ENCODE assay signal across 22 cellular contexts in the genomic region with DNA sequence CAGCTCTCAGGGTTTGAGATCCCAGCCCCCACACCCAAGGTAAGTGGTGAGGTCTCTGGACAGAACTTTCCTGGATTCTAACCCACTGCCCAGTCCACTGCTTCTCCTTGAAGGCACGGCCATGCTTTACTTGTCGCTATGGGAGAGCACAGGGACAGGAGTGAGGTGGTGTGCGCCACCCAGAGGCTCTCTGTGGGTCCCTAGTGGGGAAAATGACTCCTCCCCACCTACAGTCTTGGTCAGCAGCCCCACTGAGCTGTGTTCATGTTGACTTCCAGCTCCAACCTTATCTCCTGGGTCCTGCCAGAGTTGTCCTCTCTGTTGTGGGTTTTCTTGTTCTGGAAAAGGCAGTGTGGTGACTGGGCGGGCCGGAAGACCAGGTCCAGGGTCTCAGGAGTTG. TPM values are rescaled to one million over a fixed set of nuclear protein-coding genes. Genes with fewer than 3 reads are reported as not detected.
DNase-seq lines count a peak whose midpoint lies in the region; ATAC-seq, FAIRE-seq and TF ChIP-seq lines count a peak whose summit lies in the region.
"Had no signal": no experiment of that assay in that cellular context is flagged by ENCODE, and none has a peak within 500 bp of the region (broad histone marks: within the 10 kb centered on the region; RNA-seq: fewer than 3 reads in every experiment).

No MANE protein-coding gene starts in this region.

- peak; percentile 31; the same call in 1 of the 2 replicates for TF ChIP-seq RAD21 in GM12878 (IDR thresholded peaks at IDR 0.05; ENCODE audit: insufficient read depth, low read depth, low read length)

- H3K4me3 ChIP-seq in AG09309 (ENCODE audit: control insufficient read depth, low read depth, low read length) (no peak overlapping the region), Loucy (ENCODE audit: low read length, poor library complexity, severe bottlenecking) (no peak overlapping the region), GM12878 (no peak overlapping the region)
- H3K4me3 ChIP-seq: colonic mucosa, Peyer's patch, sigmoid colon, SJSA1, testis had no signal

- H3K9ac ChIP-seq in Loucy (ENCODE audit: low read depth, low read length, poor library complexity, severe bottlenecking) (no peak overlapping the region), GM12878 (ENCODE audit: control insufficient read depth, insufficient read depth, low read length) (no peak overlapping the region)

- intact Hi-C loops in GM12878 (cut with micrococcal nuclease; ENCODE audit: unreplicated experiment): no loop called here

- H3K4me1 Mint-ChIP-seq in endothelial cell (ENCODE audit: unreplicated experiment) (peaks cover 24% of the 10 kb centered on the region), T-cell (peaks cover 76 to 84% (median 78%) of the 10 kb centered on the region in 3 donors)

- H3F3A ChIP-seq in Loucy (ENCODE audit: low read depth): no peaks in the 10 kb centered on the region

- H3K27me3 ChIP-seq in Loucy (ENCODE audit: insufficient read depth, low read length, poor library complexity, severe bottlenecking) (no peaks in the 10 kb centered on the region), GM12878 (replicated peaks in 1 of 2; ENCODE audit: control insufficient read depth in 2 of 2, insufficient read depth in 2 of 2, low read length in 1 of 2) (no peaks in the 10 kb centered on the region)
- H3K27me3 ChIP-seq: brain microvascular endothelial cell, colonic mucosa, Peyer's patch, sigmoid colon, SJSA1, testis had no signal

- H3K9me3 ChIP-seq in Loucy (ENCODE audit: insufficient read depth, low read depth, low read length) (no peaks in the 10 kb centered on the region), GM12878 (replicated peaks; ENCODE audit: control insufficient read depth, insufficient read depth, low read length) (peaks cover 7% of the 10 kb centered on the region; the same call in 2 of the 3 replicates)
- H3K9me3 ChIP-seq: colonic mucosa, Peyer's patch, sigmoid colon, SJSA1, testis had no signal

- H3K36me3 Mint-ChIP-seq in endothelial cell (ENCODE audit: low read depth, unreplicated experiment): peaks cover 21% of the 10 kb centered on the region
- H3K36me3 Mint-ChIP-seq in T-cell: peaks cover 14% of the 10 kb centered on the region

- peaks cover 100% of the 10 kb centered on the region for H3K79me2 ChIP-seq in Loucy (ENCODE audit: insufficient read depth, low read length)
- peaks cover 96% of the 10 kb centered on the region for H3K79me2 ChIP-seq in GM12878 (ENCODE audit: control insufficient read depth, insufficient read depth, low read length)

- H3K36me3 ChIP-seq in Loucy (ENCODE audit: insufficient read depth, low read length): peaks cover 19% of the 10 kb centered on the region; the same call in 1 of the 2 replicates
- H3K36me3 ChIP-seq in GM12878 (ENCODE audit: control insufficient read depth in 2 of 2, insufficient read depth in 2 of 2, low read length in 1 of 2): peaks cover 13 to 28% of the 10 kb centered on the region in 2 experiments
- H3K36me3 ChIP-seq: brain microvascular endothelial cell, colonic mucosa, Peyer's patch, sigmoid colon, SJSA1 had no signal

- no TSS peak for BruUV-seq in GM12878 (replicated peaks; lab: Mats Ljungman, UMichigan)

- FAIRE-seq in GM12878 (lab: Jason Lieb, UNC): no peak

- DNase-seq in AG09309 (ENCODE audit: low read depth) (no peak), GM10248 (ENCODE audit: extremely low spot score) (no peak), GM12878 (ENCODE audit: low read depth, low spot score) (no peak), endothelial cell (ENCODE audit: low spot score) (no peak), NCI-H187 (lab: John Stamatoyannopoulos, UW) (no peak), T-cell (no peak)
- DNase-seq: activated CD4-positive, CD25-positive, alpha-beta regulatory T cell; brain microvascular endothelial cell; CD8-positive, alpha-beta T cell; colonic mucosa; HFFc6; MM.1S; NCI-H774; Peyer's patch; sigmoid colon; testis had no signal

- no peak for TF ChIP-seq POLR2A in GM12878 (IDR thresholded peaks at IDR 0.05; ENCODE audit: low read depth, low read length)

- WGBS in GM12878 (ENCODE audit: insufficient coverage, insufficient replicate concordance, low lambda C conversion rate, missing lambda C conversion rate): 85% methylated on average over 5 of the region's 5 CpGs

- no peak overlapping the region for H3K27ac Mint-ChIP-seq in endothelial cell (ENCODE audit: unreplicated experiment)
- H3K27ac Mint-ChIP-seq in T-cell: no peak overlapping the region
- H3K27ac Mint-ChIP-seq: CD8-positive, alpha-beta T cell; HFFc6; mesothelial cell of epicardium; natural killer cell treated with Interleukin-12 subunit alpha and Interleukin-12 subunit beta and Interleukin-15 and Interleukin-18, amount 100 ng/mL, for 72 hours; T-helper 2 cell treated with Interferon-gamma antibody and Interleukin-4, amounts not matched to agents 5 μg/mL and 100 μg/mL, for 36 hours had no signal

- H3K4me3 Mint-ChIP-seq in endothelial cell (ENCODE audit: unreplicated experiment) (no peak overlapping the region), T-cell (no peak overlapping the region)
- H3K4me3 Mint-ChIP-seq: CD8-positive, alpha-beta T cell; HFFc6; mesothelial cell of epicardium; natural killer cell treated with Interleukin-12 subunit alpha and Interleukin-12 subunit beta and Interleukin-15 and Interleukin-18, amount 100 ng/mL, for 72 hours; T-helper 2 cell treated with Interferon-gamma antibody and Interleukin-4, amounts not matched to agents 5 μg/mL and 100 μg/mL, for 36 hours had no signal

- H3K4me1 ChIP-seq in Loucy (ENCODE audit: insufficient read depth, low read length, poor library complexity, severe bottlenecking): peaks cover 62% of the 10 kb centered on the region
- peaks cover 33% of the 10 kb centered on the region for H3K4me1 ChIP-seq in GM12878 (ENCODE audit: control insufficient read depth, insufficient read depth, low read length)

- H4K20me1 ChIP-seq in Loucy (ENCODE audit: insufficient read depth, low read length, poor library complexity, severe bottlenecking) (peaks cover 98% of the 10 kb centered on the region), GM12878 (ENCODE audit: control insufficient read depth, insufficient read depth) (peaks cover 29% of the 10 kb centered on the region)

- H3K27ac ChIP-seq in GM12878 (ENCODE audit: control insufficient read depth, insufficient read depth): no peak overlapping the region
- H3K27ac ChIP-seq: brain microvascular endothelial cell, colonic mucosa, Peyer's patch, sigmoid colon, SJSA1, testis had no signal

- H3K4me2 ChIP-seq in Loucy (ENCODE audit: low read depth, low read length, poor library complexity, severe bottlenecking): peak overlapping the region; percentile 27
- H3K4me2 ChIP-seq in GM12878 (ENCODE audit: control insufficient read depth, insufficient read depth): peak overlapping the region; percentile 48

- CTCF ChIA-PET in GM10248 (lab: Yijun Ruan, JAX) (interaction anchor here (0.8 to 2.2 kb wide), 12 partner anchors 9 to 168 kb away, joined by 3 to 11 read pairs (median 4); partner anchors contain the start of gene STAMBP), GM12878 (lab: Yijun Ruan, JAX) (interaction anchor here (0.6 to 4.3 kb wide), 36 partner anchors 8 to 402 kb away, joined by 3 to 40 read pairs (median 4); partner anchors contain the start of genes DGUOK and STAMBP), T-cell (lab: Charles Lee) (interaction anchor here in 1 of 2 donors (1.8 kb wide), 1 partner anchor 156 kb away, joined by 4 read pairs; no protein-coding TSS in a partner anchor)

- H3K27me3 Mint-ChIP-seq in endothelial cell (ENCODE audit: unreplicated experiment): peaks cover 9% of the 10 kb centered on the region
- no peaks in the 10 kb centered on the region for H3K27me3 Mint-ChIP-seq in T-cell
- H3K27me3 Mint-ChIP-seq: natural killer cell treated with Interleukin-12 subunit alpha and Interleukin-12 subunit beta and Interleukin-15 and Interleukin-18, amount 100 ng/mL, for 72 hours had no signal

- TF ChIP-seq CTCF in AG09309 (IDR thresholded peaks at IDR 0.05; ENCODE audit: control insufficient read depth, insufficient read depth, low read depth, low read length, missing control alignments) (peak; percentile 7), GM10248 (IDR thresholded peaks at IDR 0.05; ENCODE audit: control extremely low read depth, extremely low read depth, low read depth, missing control alignments) (peak; percentile 32), Loucy (conservative IDR thresholded peaks at IDR 0.05; ENCODE audit: low read length) (peak; percentile 61), GM12878 (IDR thresholded peaks at IDR 0.05 in 2 of 3, conservative IDR thresholded peaks at IDR 0.05 in 1 of 3; ENCODE audit: control insufficient read depth in 2 of 3, extremely low read depth in 1 of 3, insufficient read depth in 1 of 3, low read depth in 3 of 3, low read length in 3 of 3) (peak; percentile 24 to 55 (median 47); a peak in 4 of 6 replicates), endothelial cell (IDR thresholded peaks at IDR 0.05; ENCODE audit: unreplicated experiment) (no peak)

- H3K9me3 Mint-ChIP-seq in endothelial cell (ENCODE audit: unreplicated experiment) (no peaks in the 10 kb centered on the region), T-cell (peaks cover 0 to 4% (median 3%) of the 10 kb centered on the region in 3 donors)
- H3K9me3 Mint-ChIP-seq: HFFc6; mesothelial cell of epicardium; natural killer cell treated with Interleukin-12 subunit alpha and Interleukin-12 subunit beta and Interleukin-15 and Interleukin-18, amount 100 ng/mL, for 72 hours had no signal

- TF ChIP-seq EP300 in GM12878 (IDR thresholded peaks at IDR 0.05; ENCODE audit: borderline replicate concordance in 1 of 2, control insufficient read depth in 1 of 2, low read depth in 2 of 2, low read length in 2 of 2): no peak

- ATAC-seq in GM12878: peak; percentile 76
- no peak for ATAC-seq in GM21737 (IDR thresholded peaks at IDR 0.05; ENCODE audit: unreplicated experiment)
- ATAC-seq in T-cell (replicated peaks in 1 of 4): no peak
- ATAC-seq: CD8-positive, alpha-beta T cell; natural killer cell treated with Interleukin-12 subunit alpha and Interleukin-12 subunit beta and Interleukin-15 and Interleukin-18, amount 100 ng/mL, for 72 hours had no signal

- in situ Hi-C loops in GM12878 (cut with MboI): no loop called here

- SMC1A ChIA-PET in GM12878 (lab: Charles Lee; ENCODE audit: uncharacterized antibody, unreplicated experiment): interaction anchor here (0.6 to 3.7 kb wide), 22 partner anchors 8 to 172 kb away, joined by 3 to 45 read pairs (median 4); partner anchors contain the start of genes BOLA3 and STAMBP

- no peaks in the 10 kb centered on the region for H3K9me2 ChIP-seq in Loucy (replicated peaks; ENCODE audit: low read depth, low read length)

- H2AFZ ChIP-seq in Loucy (ENCODE audit: low read length) (no peak overlapping the region), GM12878 (ENCODE audit: control insufficient read depth, low read depth, low read length) (no peak overlapping the region)

- POLR2A ChIA-PET in GM10248 (lab: Yijun Ruan, JAX) (no interaction called here), GM12878 (lab: Charles Lee) (interaction anchor here (0.5 to 2.5 kb wide), 2 partner anchors 8 to 29 kb away, joined by 3 to 7 read pairs; no protein-coding TSS in a partner anchor), T-cell (lab: Charles Lee) (interaction anchor here in 1 of 2 donors (0.5 kb wide), 1 partner anchor 39 kb away, joined by 3 read pairs; no protein-coding TSS in a partner anchor)

- RAD21 ChIA-PET in GM12878 (lab: Charles Lee; ENCODE audit: unreplicated experiment): interaction anchor here (0.8 to 5.3 kb wide), 15 partner anchors 8 to 395 kb away, joined by 3 to 40 read pairs (median 6); partner anchors contain the start of gene STAMBP

RNA-seq across cellular contexts. Expression of gene TET3, which starts 11.1 kb away (rescaled TPM):
- total RNA-seq in GM12878 (2013; cell fraction: nucleolus; rRNA removed): 80.8 and 86.7 TPM in 2 replicates
- total RNA-seq in GM12878 (2014; rRNA removed) (8.2 and 8.6 TPM in 2 replicates), GM12878 (2014; rRNA removed; fragmentation: Illumina TruSeq; extraction: Trizol) (7.9 and 8.3 TPM in 2 replicates), GM12878 (2021) (23.8 and 25.9 TPM in 2 replicates), endothelial cell (ENCODE audit: unreplicated experiment) (23.0 TPM), T-cell (10 to 100 TPM; 22.5 to 32.2 (median 26.8) TPM)
- polyA plus RNA-seq in GM12878 (2011; ENCODE audit: low read depth): 6.2 TPM
- polyA plus RNA-seq in GM12878 (2011; rRNA removed) (10.0 and 11.2 TPM in 2 replicates), GM12878 (2014; fragmentation: Illumina TruSeq; extraction: Trizol) (10.0 and 11.3 TPM in 2 replicates), GM12878 (2014; fragmentation: Nextera tagmentation; extraction: Ambion mirVana) (under 1 TPM; 0.77 to 0.84 TPM), GM12878 (2014; rRNA removed) (10.5 and 10.6 TPM in 2 replicates), GM12878 (2016; fragmentation: Nextera tagmentation; extraction: Ambion mirVana) (1 to 10 TPM; 2.1 to 2.7 TPM)
- polyA plus RNA-seq in GM12878 (2011; cell fraction: cytosol; rRNA removed): 7.3 and 8.3 TPM in 2 replicates
- 27.5 and 29.7 TPM in 2 replicates for polyA plus RNA-seq in GM12878 (2011; cell fraction: nucleus; rRNA removed)
- polyA plus RNA-seq in GM12878 (2012): 11.7 and 11.9 TPM in 2 replicates
- polyA minus RNA-seq in GM12878 (2011; rRNA and poly(A)+ RNA removed): 14.6 and 21.8 TPM in 2 replicates
- polyA minus RNA-seq in GM12878 (2011; cell fraction: cytosol; rRNA and poly(A)+ RNA removed): 10.1 and 12.2 TPM in 2 replicates
- polyA minus RNA-seq in GM12878 (2011; cell fraction: nucleus; rRNA and poly(A)+ RNA removed): 15.4 and 28.9 TPM in 2 replicates
